20 cellular contexts compared by ENCODE assay signal in genomic region chr7:3649250-3649649, GRCh38.
DNase-seq lines count a peak whose midpoint lies in the region; ATAC-seq and TF ChIP-seq lines count a peak whose summit lies in the region.
"Had no signal": no experiment of that assay in that cellular context is flagged by ENCODE, and none has a peak within 500 bp of the region (broad histone marks: within the 10 kb centered on the region; RNA-seq: fewer than 3 reads in every experiment).

No MANE protein-coding gene starts in this region.

- H3K27me3 Mint-ChIP-seq in natural killer cell treated with Interleukin-12 subunit alpha and Interleukin-12 subunit beta and Interleukin-15 and Interleukin-18, amount 100 ng/mL, for 72 hours, result peaks cover 26 to 47% of the 10 kb centered on the region in 2 donors
- H3K27me3 Mint-ChIP-seq: stimulated activated naive CD8-positive, alpha-beta T cell treated with anti-CD3 and anti-CD28 coated beads, Interleukin-15, Interleukin-2, amounts not matched to agents 100 ng/mL and 50 ng/mL, for 24 hours had no signal

- ATAC-seq in HG02852 (IDR thresholded peaks at IDR 0.05; ENCODE audit: unreplicated experiment), result no peak
- no peak for ATAC-seq in natural killer cell treated with Interleukin-12 subunit alpha and Interleukin-12 subunit beta and Interleukin-15 and Interleukin-18, amount 100 ng/mL, for 72 hours
- ATAC-seq: pancreas had no signal

- DNase-seq in A673 (ENCODE audit: low spot score) (peak; percentile 24), LHCN-M2 (ENCODE audit: low read depth) (peak; percentile 26), adipocyte (ENCODE audit: low read depth) (peak; percentile 5), glomerular visceral epithelial cell (ENCODE audit: extremely low spot score) (peak; percentile 4), CD1c-positive myeloid dendritic cell (ENCODE audit: extremely low spot score) (no peak), anterior cingulate cortex (lab: John Stamatoyannopoulos, UW) (no peak)
- no peak for DNase-seq in natural killer cell treated with Interleukin-12 subunit alpha and Interleukin-12 subunit beta and Interleukin-15 and Interleukin-18, amount 100 ng/mL, for 72 hours (ENCODE audit: low spot score)
- DNase-seq: activated gamma-delta T cell, DMS79, HFFc6, islet precursor cell, NCI-H2171, pancreas had no signal

- CTCF ChIA-PET in A673 (lab: Charles Lee), result no interaction called here

- no peaks in the 10 kb centered on the region for H3K9me3 ChIP-seq in A673 (ENCODE audit: low read depth, low read length, poor library complexity, severe bottlenecking)
- H3K9me3 ChIP-seq in adipocyte (ENCODE audit: control insufficient read depth, low read length), result no peaks in the 10 kb centered on the region
- H3K9me3 ChIP-seq: pancreas, vagina had no signal

- POLR2A ChIA-PET in A673 (lab: Charles Lee; ENCODE audit: low non-redundant PET), result no interaction called here

- H3K4me1 Mint-ChIP-seq in natural killer cell treated with Interleukin-12 subunit alpha and Interleukin-12 subunit beta and Interleukin-15 and Interleukin-18, amount 100 ng/mL, for 72 hours (ENCODE audit: low read depth in 2 of 2), result no peaks in the 10 kb centered on the region

- H3K27ac ChIP-seq in A673 (ENCODE audit: low read depth, low read length, poor library complexity, severe bottlenecking), result no peak overlapping the region
- H3K27ac ChIP-seq: cardiac muscle cell, HL-60, pancreas, SK-N-MC, vagina had no signal

- BruUV-seq in A673 (replicated peaks; lab: Mats Ljungman, UMichigan), result no TSS peak

- no peaks in the 10 kb centered on the region for H3K4me1 ChIP-seq in A673 (ENCODE audit: insufficient read depth, low read length, poor library complexity, severe bottlenecking)
- no peaks in the 10 kb centered on the region for H3K4me1 ChIP-seq in adipocyte (ENCODE audit: control insufficient read depth, insufficient read depth, low read length)
- H3K4me1 ChIP-seq: pancreas, vagina had no signal

- no peaks in the 10 kb centered on the region for H3K9me3 Mint-ChIP-seq in natural killer cell treated with Interleukin-12 subunit alpha and Interleukin-12 subunit beta and Interleukin-15 and Interleukin-18, amount 100 ng/mL, for 72 hours
- H3K9me3 Mint-ChIP-seq: stimulated activated naive CD8-positive, alpha-beta T cell treated with anti-CD3 and anti-CD28 coated beads, Interleukin-15, Interleukin-2, amounts not matched to agents 100 ng/mL and 50 ng/mL, for 24 hours had no signal

- no peak overlapping the region for H3K9ac ChIP-seq in adipocyte (ENCODE audit: low read length)

- H3K27me3 ChIP-seq in A673 (replicated peaks; ENCODE audit: insufficient read depth, low read depth, low read length, poor library complexity) (no peaks in the 10 kb centered on the region), adipocyte (replicated peaks; ENCODE audit: control insufficient read depth, insufficient read depth, low read length) (no peaks in the 10 kb centered on the region)
- H3K27me3 ChIP-seq: cardiac muscle cell, pancreas, vagina had no signal

- H3K4me3 ChIP-seq in A673 (ENCODE audit: low read depth, low read length, poor library complexity, severe bottlenecking) (no peak overlapping the region), adipocyte (ENCODE audit: low read length) (no peak overlapping the region)
- H3K4me3 ChIP-seq: cardiac muscle cell, pancreas, SK-N-MC, smooth muscle cell, vagina had no signal

- H3K36me3 ChIP-seq in A673 (ENCODE audit: insufficient read depth, low read length, poor library complexity, severe bottlenecking) (no peaks in the 10 kb centered on the region), adipocyte (ENCODE audit: control insufficient read depth, insufficient read depth, low read length, severe bottlenecking) (no peaks in the 10 kb centered on the region)
- H3K36me3 ChIP-seq: cardiac muscle cell, pancreas, vagina had no signal

- TF ChIP-seq CTCF in A673 (conservative IDR thresholded peaks at IDR 0.05; ENCODE audit: low read depth, low read length), result peak; percentile 44

- H3K4me3 Mint-ChIP-seq in natural killer cell treated with Interleukin-12 subunit alpha and Interleukin-12 subunit beta and Interleukin-15 and Interleukin-18, amount 100 ng/mL, for 72 hours, result no peak overlapping the region
- H3K4me3 Mint-ChIP-seq: HFFc6; stimulated activated naive CD8-positive, alpha-beta T cell treated with anti-CD3 and anti-CD28 coated beads, Interleukin-15, Interleukin-2, amounts not matched to agents 100 ng/mL and 50 ng/mL, for 24 hours had no signal

- H3K27ac Mint-ChIP-seq in natural killer cell treated with Interleukin-12 subunit alpha and Interleukin-12 subunit beta and Interleukin-15 and Interleukin-18, amount 100 ng/mL, for 72 hours, result no peak overlapping the region
- H3K27ac Mint-ChIP-seq: HFFc6; stimulated activated naive CD8-positive, alpha-beta T cell treated with anti-CD3 and anti-CD28 coated beads, Interleukin-15, Interleukin-2, amounts not matched to agents 100 ng/mL and 50 ng/mL, for 24 hours had no signal

- H3K36me3 Mint-ChIP-seq in natural killer cell treated with Interleukin-12 subunit alpha and Interleukin-12 subunit beta and Interleukin-15 and Interleukin-18, amount 100 ng/mL, for 72 hours, result no peaks in the 10 kb centered on the region

- intact Hi-C loops in A673 (cut with micrococcal nuclease; ENCODE audit: unreplicated experiment), result no loop called here

Comparison
In these comparisons a context has a peak if more than half of its experiments do, and no peak if none do; other contexts are left out.
1. DNase-seq: peak in A673 (single experiment), LHCN-M2 (single experiment), adipocyte (single experiment) and glomerular visceral epithelial cell (single experiment); none in CD1c-positive myeloid dendritic cell (single experiment), natural killer cell treated with Interleukin-12 subunit alpha and Interleukin-12 subunit beta and Interleukin-15 and Interleukin-18, amount 100 ng/mL, for 72 hours (single experiment) and anterior cingulate cortex (0 of 58).